Comparison of ENCODE assay signal across 8 cellular contexts in genomic region chr11:33161120-33162005, GRCh38. TPM values are rescaled to one million over a fixed set of nuclear protein-coding genes. Genes with fewer than 3 reads are reported as not detected.
DNase-seq lines count a peak whose midpoint lies in the region; ATAC-seq lines count a peak whose summit lies in the region.

Gene CSTF3 (minus strand): TSS chr11:33161480. CDS start chr11:33161325, 155 bp downstream.

- peak within 1 kb of the TSS; percentile 88 for H3K4me3 ChIP-seq in effector memory CD4-positive, alpha-beta T cell (ENCODE audit: insufficient read depth, low read depth, low read length, poor library complexity, severe bottlenecking)

- no peaks in the 10 kb centered on the region for H3K27me3 ChIP-seq in effector memory CD4-positive, alpha-beta T cell (replicated peaks; ENCODE audit: control insufficient read depth, insufficient read depth, low read length, poor library complexity, severe bottlenecking)

- H3K4me1 ChIP-seq in effector memory CD4-positive, alpha-beta T cell (ENCODE audit: control insufficient read depth, insufficient read depth, low read length, poor library complexity, severe bottlenecking): peaks cover 10% of the 10 kb centered on the region

- H3K27ac ChIP-seq in effector memory CD4-positive, alpha-beta T cell (ENCODE audit: insufficient read depth, low read length, poor library complexity, severe bottlenecking): peak within 1 kb of the TSS; percentile 79

- DNase-seq in COR-L47 (lab: John Stamatoyannopoulos, UW) (peak; percentile 100), HT1080 (ENCODE audit: low read depth) (peak; percentile 98), NOMO-1 treated with DMSO at 0.1 percent for 48 hours (lab: John Stamatoyannopoulos, UW; ENCODE audit: unreplicated experiment) (peak; percentile 93), lung microvascular endothelial cell (ENCODE audit: low read depth in 2 of 2) (peak; percentile 99)
- DNase-seq in activated CD8-positive, alpha-beta memory T cell treated with anti-CD3 and anti-CD28 coated beads for 4 hours (ENCODE audit: low read depth in 2 of 2): peak; percentile 89 to 90
- DNase-seq in effector memory CD4-positive, alpha-beta T cell: peak; percentile 89 to 97 (median 90)
- peak; percentile 95 to 99 (median 97) for DNase-seq in stimulated activated CD4-positive, alpha-beta T cell treated with anti-CD3 and anti-CD28 coated beads, TNF-alpha, amount 100 ng/mL, for 48 hours (ENCODE audit: low read depth in 3 of 3)

- peak; percentile 88 for ATAC-seq in GM21360 (IDR thresholded peaks at IDR 0.05; ENCODE audit: unreplicated experiment)

- no peaks in the 10 kb centered on the region for H3K36me3 ChIP-seq in effector memory CD4-positive, alpha-beta T cell (ENCODE audit: control insufficient read depth, insufficient read depth, low read length)

- no peaks in the 10 kb centered on the region for H3K9me3 ChIP-seq in effector memory CD4-positive, alpha-beta T cell (ENCODE audit: control insufficient read depth, low read length)

RNA-seq across cellular contexts. Expression of gene CSTF3, which starts in this region (rescaled TPM):
- total RNA-seq in HT1080 (2014; rRNA removed; shearing (Covaris generic)): 33.7 and 43.1 TPM in 2 replicates
- polyA plus RNA-seq in HT1080 (2015; cell fraction: cytosol; rRNA removed): 35.6 and 38.6 TPM in 2 replicates
- 124 and 127 TPM in 2 replicates for polyA plus RNA-seq in HT1080 (2015; cell fraction: nucleus; rRNA removed)
- 14.3 and 15.5 TPM in 2 replicates for total RNA-seq in lung microvascular endothelial cell

Comparison
In these comparisons a context has a peak if more than half of its experiments do, and no peak if none do; other contexts are left out.
1. Peak in every context shown above with its lines: DNase-seq, ATAC-seq, H3K4me3 ChIP-seq and H3K27ac ChIP-seq.